In genomic region chr11:46273511-46274205, GRCh38 we compare ENCODE assay signal across 1 cellular context.
TF ChIP-seq lines count a peak whose summit lies in the region.

No MANE protein-coding gene starts in this region.

TF ChIP-seq in GM23338, 12 proteins besides CTCF, POLR2A, EP300 and RAD21 (continued from another document):
- no peak for TF ChIP-seq STAT1 (IDR thresholded peaks at IDR 0.05; ENCODE audit: unreplicated experiment)
- no peak for TF ChIP-seq ZNF114 (CRISPR knock-in tag; IDR thresholded peaks at IDR 0.05)
- TF ChIP-seq, protein P1, sequence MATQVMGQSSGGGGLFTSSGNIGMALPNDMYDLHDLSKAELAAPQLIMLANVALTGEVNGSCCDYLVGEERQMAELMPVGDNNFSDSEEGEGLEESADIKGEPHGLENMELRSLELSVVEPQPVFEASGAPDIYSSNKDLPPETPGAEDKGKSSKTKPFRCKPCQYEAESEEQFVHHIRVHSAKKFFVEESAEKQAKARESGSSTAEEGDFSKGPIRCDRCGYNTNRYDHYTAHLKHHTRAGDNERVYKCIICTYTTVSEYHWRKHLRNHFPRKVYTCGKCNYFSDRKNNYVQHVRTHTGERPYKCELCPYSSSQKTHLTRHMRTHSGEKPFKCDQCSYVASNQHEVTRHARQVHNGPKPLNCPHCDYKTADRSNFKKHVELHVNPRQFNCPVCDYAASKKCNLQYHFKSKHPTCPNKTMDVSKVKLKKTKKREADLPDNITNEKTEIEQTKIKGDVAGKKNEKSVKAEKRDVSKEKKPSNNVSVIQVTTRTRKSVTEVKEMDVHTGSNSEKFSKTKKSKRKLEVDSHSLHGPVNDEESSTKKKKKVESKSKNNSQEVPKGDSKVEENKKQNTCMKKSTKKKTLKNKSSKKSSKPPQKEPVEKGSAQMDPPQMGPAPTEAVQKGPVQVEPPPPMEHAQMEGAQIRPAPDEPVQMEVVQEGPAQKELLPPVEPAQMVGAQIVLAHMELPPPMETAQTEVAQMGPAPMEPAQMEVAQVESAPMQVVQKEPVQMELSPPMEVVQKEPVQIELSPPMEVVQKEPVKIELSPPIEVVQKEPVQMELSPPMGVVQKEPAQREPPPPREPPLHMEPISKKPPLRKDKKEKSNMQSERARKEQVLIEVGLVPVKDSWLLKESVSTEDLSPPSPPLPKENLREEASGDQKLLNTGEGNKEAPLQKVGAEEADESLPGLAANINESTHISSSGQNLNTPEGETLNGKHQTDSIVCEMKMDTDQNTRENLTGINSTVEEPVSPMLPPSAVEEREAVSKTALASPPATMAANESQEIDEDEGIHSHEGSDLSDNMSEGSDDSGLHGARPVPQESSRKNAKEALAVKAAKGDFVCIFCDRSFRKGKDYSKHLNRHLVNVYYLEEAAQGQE (IDR thresholded peaks at IDR 0.05; ENCODE audit: unreplicated experiment), result no peak
- no peak for TF ChIP-seq EZH2 (IDR thresholded peaks at IDR 0.05; ENCODE audit: low read depth, unreplicated experiment)
- TF ChIP-seq, protein P2, sequence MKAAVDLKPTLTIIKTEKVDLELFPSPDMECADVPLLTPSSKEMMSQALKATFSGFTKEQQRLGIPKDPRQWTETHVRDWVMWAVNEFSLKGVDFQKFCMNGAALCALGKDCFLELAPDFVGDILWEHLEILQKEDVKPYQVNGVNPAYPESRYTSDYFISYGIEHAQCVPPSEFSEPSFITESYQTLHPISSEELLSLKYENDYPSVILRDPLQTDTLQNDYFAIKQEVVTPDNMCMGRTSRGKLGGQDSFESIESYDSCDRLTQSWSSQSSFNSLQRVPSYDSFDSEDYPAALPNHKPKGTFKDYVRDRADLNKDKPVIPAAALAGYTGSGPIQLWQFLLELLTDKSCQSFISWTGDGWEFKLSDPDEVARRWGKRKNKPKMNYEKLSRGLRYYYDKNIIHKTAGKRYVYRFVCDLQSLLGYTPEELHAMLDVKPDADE (IDR thresholded peaks at IDR 0.05), result no peak
